8 cellular contexts compared by ENCODE assay signal in genomic region chr3:15271785-15272381, GRCh38.
DNase-seq lines count a peak whose midpoint lies in the region; ATAC-seq and TF ChIP-seq lines count a peak whose summit lies in the region.

No MANE protein-coding gene starts in this region.

- no peaks in the 10 kb centered on the region for H3K4me1 ChIP-seq in endodermal cell (ENCODE audit: control insufficient read depth, insufficient read depth, low read length)

- H3K27me3 Mint-ChIP-seq in endodermal cell (ENCODE audit: insufficient read depth): no peaks in the 10 kb centered on the region
- no peaks in the 10 kb centered on the region for H3K27me3 Mint-ChIP-seq in glutamatergic neuron (ENCODE audit: unreplicated experiment)

- H3K36me3 Mint-ChIP-seq in endodermal cell (ENCODE audit: low read depth) (peaks cover 6% of the 10 kb centered on the region), glutamatergic neuron (ENCODE audit: unreplicated experiment) (no peaks in the 10 kb centered on the region)

- no peaks in the 10 kb centered on the region for H3K9me3 ChIP-seq in endodermal cell (ENCODE audit: control insufficient read depth, low read length)

- H3K27ac Mint-ChIP-seq in endodermal cell: peak overlapping the region; percentile 44
- H3K27ac Mint-ChIP-seq in glutamatergic neuron (ENCODE audit: unreplicated experiment): no peak overlapping the region

- TF ChIP-seq CTCF in endodermal cell (conservative IDR thresholded peaks at IDR 0.05): no peak
- TF ChIP-seq CTCF in glutamatergic neuron (IDR thresholded peaks at IDR 0.05; ENCODE audit: partially characterized antibody, unreplicated experiment): no peak

- H3K4me3 ChIP-seq in endodermal cell (ENCODE audit: low read length): no peak overlapping the region

- 90 to 92% methylated on average over 7 to 14 of the region's 14 CpGs for WGBS in endodermal cell (ENCODE audit: insufficient coverage in 1 of 2, insufficient read length in 1 of 2), 2 experiments

- no peaks in the 10 kb centered on the region for H3K9me3 Mint-ChIP-seq in endodermal cell
- no peaks in the 10 kb centered on the region for H3K9me3 Mint-ChIP-seq in glutamatergic neuron (ENCODE audit: unreplicated experiment)

- peak; percentile 85 to 86 for DNase-seq in activated CD4-positive, alpha-beta T cell treated with anti-CD3 and anti-CD28 coated beads for 4 hours
- peak; percentile 38 for DNase-seq in endodermal cell
- peak; percentile 70 for DNase-seq in stimulated activated CD4-positive, alpha-beta T cell treated with anti-CD3 and anti-CD28 coated beads, Interleukin-4, amount 100 ng/mL, for 1 hour
- no peak for DNase-seq in glutamatergic neuron
- no peak for DNase-seq in NCI-H1092 (lab: John Stamatoyannopoulos, UW)
- DNase-seq in ureter (ENCODE audit: low spot score): no peak

- H3K4me1 Mint-ChIP-seq in endodermal cell (peaks cover 19% of the 10 kb centered on the region), glutamatergic neuron (ENCODE audit: low read depth, unreplicated experiment) (peaks cover 6% of the 10 kb centered on the region)

- H3K4me3 Mint-ChIP-seq in endodermal cell (no peak overlapping the region), glutamatergic neuron (ENCODE audit: unreplicated experiment) (no peak overlapping the region)

- no peak overlapping the region for H3K9ac ChIP-seq in endodermal cell (ENCODE audit: extremely low read depth, low read length, poor library complexity, severe bottlenecking)

- ATAC-seq in GM19035 (IDR thresholded peaks at IDR 0.05; ENCODE audit: unreplicated experiment) (peak; percentile 71), HG03354 (IDR thresholded peaks at IDR 0.05; ENCODE audit: poor library complexity, severe bottlenecking, unreplicated experiment) (peak; percentile 58)

- peaks cover 24% of the 10 kb centered on the region for H3K36me3 ChIP-seq in endodermal cell (ENCODE audit: control insufficient read depth, insufficient read depth, low read length)

- no peak overlapping the region for H3K27ac ChIP-seq in endodermal cell (ENCODE audit: low read depth, low read length)

- no peaks in the 10 kb centered on the region for H3K27me3 ChIP-seq in endodermal cell (ENCODE audit: control insufficient read depth, insufficient read depth, low read length, poor library complexity, severe bottlenecking)

Comparison
In these comparisons a context has a peak if more than half of its experiments do, and no peak if none do; other contexts are left out.
1. DNase-seq: peak in activated CD4-positive, alpha-beta T cell treated with anti-CD3 and anti-CD28 coated beads for 4 hours (2 of 2), endodermal cell (single experiment) and stimulated activated CD4-positive, alpha-beta T cell treated with anti-CD3 and anti-CD28 coated beads, Interleukin-4, amount 100 ng/mL, for 1 hour (single experiment); none in glutamatergic neuron (single experiment), NCI-H1092 (single experiment) and ureter (single experiment).